In the genomic region with DNA sequence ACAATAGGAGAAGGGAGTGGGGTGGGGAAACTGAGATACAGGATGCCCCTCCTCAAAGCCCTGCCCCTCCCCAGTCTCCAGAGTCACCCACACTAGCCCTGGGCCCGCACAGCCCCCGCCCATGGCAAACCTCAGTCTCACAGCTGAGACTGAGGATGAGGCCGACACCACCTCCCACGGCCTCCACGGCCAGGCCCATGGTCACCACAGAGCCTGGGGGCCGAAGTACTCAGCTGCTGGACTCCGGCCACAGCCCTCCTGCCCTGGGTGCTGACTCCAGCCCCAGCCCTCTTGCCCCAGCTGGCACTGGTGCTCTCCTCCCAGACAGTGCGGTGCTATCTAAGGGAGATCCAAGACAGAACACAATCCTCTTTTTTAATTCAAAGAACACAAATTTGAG, we compare ENCODE assay signal across 23 cellular contexts.
"Had no signal": no experiment of that assay in that cellular context is flagged by ENCODE, and none has a peak within 500 bp of the region (broad histone marks: within the 10 kb centered on the region; RNA-seq: fewer than 3 reads in every experiment).

No MANE protein-coding gene starts in this region.

- H3K4me3 Mint-ChIP-seq: mesothelial cell of epicardium; naive B cell; natural killer cell treated with Interleukin-12 subunit alpha and Interleukin-12 subunit beta and Interleukin-15 and Interleukin-18, amount 100 ng/mL, for 72 hours; stimulated activated effector memory CD8-positive, alpha-beta T cell treated with anti-CD3 and anti-CD28 coated beads, Interleukin-12 subunit alpha, Interleukin-12 subunit beta, amount 100 ng/mL, for 72 hours had no signal

- H3K27me3 ChIP-seq: heart right ventricle, hepatocyte, right atrium auricular region, testis, thyroid gland, transverse colon, upper lobe of left lung, vagina had no signal

- H2AFZ ChIP-seq: hepatocyte, parathyroid adenoma had no signal

- H3K4me1 ChIP-seq: parathyroid adenoma, testis, thyroid gland, vagina had no signal

- H3K4me1 Mint-ChIP-seq: naive B cell; stimulated activated effector memory CD8-positive, alpha-beta T cell treated with anti-CD3 and anti-CD28 coated beads, Interleukin-12 subunit alpha, Interleukin-12 subunit beta, amount 100 ng/mL, for 72 hours had no signal

- DNase-seq: heart right ventricle; islet precursor cell; left ventricle myocardium superior; naive B cell; nucleus accumbens; stimulated activated CD4-positive, alpha-beta T cell treated with anti-CD3 and anti-CD28 coated beads, Interleukin-4, amount 100 ng/mL, for 24 hours; stimulated activated naive CD4-positive, alpha-beta T cell; stomach; testis; thyroid gland; transverse colon; upper lobe of left lung had no signal

- H3K9me3 Mint-ChIP-seq: mesothelial cell of epicardium; natural killer cell treated with Interleukin-12 subunit alpha and Interleukin-12 subunit beta and Interleukin-15 and Interleukin-18, amount 100 ng/mL, for 72 hours; stimulated activated effector memory CD8-positive, alpha-beta T cell treated with anti-CD3 and anti-CD28 coated beads, Interleukin-12 subunit alpha, Interleukin-12 subunit beta, amount 100 ng/mL, for 72 hours had no signal

- H3K9ac ChIP-seq: parathyroid adenoma had no signal

- H3K4me3 ChIP-seq: heart right ventricle, hepatocyte, lung, right atrium auricular region, skin epidermis, stomach, testis, thyroid gland, transverse colon, upper lobe of left lung, vagina had no signal

- H3K36me3 Mint-ChIP-seq: mesothelial cell of epicardium; natural killer cell treated with Interleukin-12 subunit alpha and Interleukin-12 subunit beta and Interleukin-15 and Interleukin-18, amount 100 ng/mL, for 72 hours; stimulated activated effector memory CD8-positive, alpha-beta T cell treated with anti-CD3 and anti-CD28 coated beads, Interleukin-12 subunit alpha, Interleukin-12 subunit beta, amount 100 ng/mL, for 72 hours had no signal

- H3K36me3 ChIP-seq: heart right ventricle, right atrium auricular region, stomach, thyroid gland, transverse colon, upper lobe of left lung, vagina had no signal

- H3K27me3 Mint-ChIP-seq: progenitor cell of endocrine pancreas had no signal

- H3K4me2 ChIP-seq: hepatocyte had no signal

- H3K27ac ChIP-seq: heart right ventricle, hepatocyte, parathyroid adenoma, right atrium auricular region, skin epidermis, stomach, testis, thyroid gland, transverse colon, upper lobe of left lung, vagina had no signal

- ATAC-seq: heart right ventricle; left ventricle myocardium superior; natural killer cell treated with Interleukin-12 subunit alpha and Interleukin-12 subunit beta and Interleukin-15 and Interleukin-18, amount 100 ng/mL, for 72 hours; sciatic nerve; stimulated activated effector memory CD8-positive, alpha-beta T cell treated with anti-CD3 and anti-CD28 coated beads, Interleukin-12 subunit alpha, Interleukin-12 subunit beta, amount 100 ng/mL, for 72 hours had no signal

- H3K27ac Mint-ChIP-seq: mesothelial cell of epicardium; naive B cell; natural killer cell treated with Interleukin-12 subunit alpha and Interleukin-12 subunit beta and Interleukin-15 and Interleukin-18, amount 100 ng/mL, for 72 hours; stimulated activated effector memory CD8-positive, alpha-beta T cell treated with anti-CD3 and anti-CD28 coated beads, Interleukin-12 subunit alpha, Interleukin-12 subunit beta, amount 100 ng/mL, for 72 hours had no signal

- H3K9me3 ChIP-seq: heart right ventricle, right atrium auricular region, stomach, testis, thyroid gland, transverse colon, upper lobe of left lung, vagina had no signal

- H3K79me2 ChIP-seq: hepatocyte, parathyroid adenoma had no signal
